In genomic region chr9:99118782-99119466, GRCh38 we compare ENCODE assay signal across 8 cellular contexts. TPM values are rescaled to one million over a fixed set of nuclear protein-coding genes. Genes with fewer than 3 reads are reported as not detected.
DNase-seq lines count a peak whose midpoint lies in the region; ATAC-seq and TF ChIP-seq lines count a peak whose summit lies in the region.

No MANE protein-coding gene starts in this region.

- ATAC-seq in GM19455 (IDR thresholded peaks at IDR 0.05; ENCODE audit: unreplicated experiment) (peak; percentile 98), HG03442 (IDR thresholded peaks at IDR 0.05; ENCODE audit: unreplicated experiment) (peak; percentile 99)

- no peaks in the 10 kb centered on the region for H3K9me3 Mint-ChIP-seq in nephron progenitor cell

- peak overlapping the region in 4 of 10 experiments; percentile 21 to 39 (median 26); a peak in 4 of 20 replicates for H3K4me3 ChIP-seq in BLaER1 treated with 17β-estradiol and CSF1 and Interleukin-3, amounts not matched to agents 10 nM and 100 nM
- no peak overlapping the region for H3K4me3 ChIP-seq in PC-9
- H3K4me3 ChIP-seq in prostate gland, result no peak overlapping the region

- peaks cover 3% of the 10 kb centered on the region for H3K27me3 Mint-ChIP-seq in nephron progenitor cell (ENCODE audit: low read depth, poor library complexity)

- no peaks in the 10 kb centered on the region for H3K9me2 ChIP-seq in PC-9 (ENCODE audit: insufficient read depth)

- H3K4me2 ChIP-seq in BLaER1 treated with 17β-estradiol and CSF1 and Interleukin-3, amounts not matched to agents 10 nM and 100 nM, result peak overlapping the region; percentile 65 to 94 (median 83)
- no peak overlapping the region for H3K4me2 ChIP-seq in PC-9

- H3K4me3 Mint-ChIP-seq in nephron progenitor cell, result no peak overlapping the region

- peak overlapping the region in 6 of 11 experiments; percentile 30 to 60 (median 42); a peak in 11 of 22 replicates for H3K9ac ChIP-seq in BLaER1 treated with 17β-estradiol and CSF1 and Interleukin-3, amounts not matched to agents 10 nM and 100 nM

- intact Hi-C loops in PC-9 (cut with micrococcal nuclease; ENCODE audit: unreplicated experiment) (no loop called here), prostate gland (cut with DNase I) (no loop called here)

- H4K20me1 ChIP-seq in BLaER1 treated with 17β-estradiol and CSF1 and Interleukin-3, amounts not matched to agents 10 nM and 100 nM, result peaks cover 55 to 100% (median 93%) of the 10 kb centered on the region in 11 experiments
- H4K20me1 ChIP-seq in PC-9 (ENCODE audit: insufficient read depth), result no peaks in the 10 kb centered on the region; the same call in 1 of the 2 replicates

- no peak overlapping the region for H2AFZ ChIP-seq in PC-9

- H3K27me3 ChIP-seq in BLaER1 treated with 17β-estradiol and CSF1 and Interleukin-3, amounts not matched to agents 10 nM and 100 nM, result no peaks in the 10 kb centered on the region
- H3K27me3 ChIP-seq in PC-9 (ENCODE audit: insufficient read depth, low read depth) (no peaks in the 10 kb centered on the region), prostate gland (replicated peaks; ENCODE audit: insufficient read depth) (no peaks in the 10 kb centered on the region)

- peak overlapping the region in 9 of 11 experiments; percentile 20 to 73 (median 61); a peak in 19 of 22 replicates for H3K27ac ChIP-seq in BLaER1 treated with 17β-estradiol and CSF1 and Interleukin-3, amounts not matched to agents 10 nM and 100 nM
- H3K27ac ChIP-seq in PC-9 (no peak overlapping the region), prostate gland (no peak overlapping the region)

- no peak for TF ChIP-seq CTCF in nephron progenitor cell (IDR thresholded peaks at IDR 0.05)
- no peak for TF ChIP-seq CTCF in PC-9 (conservative IDR thresholded peaks at IDR 0.05)
- no peak for TF ChIP-seq CTCF in prostate gland (IDR thresholded peaks at IDR 0.05)

- peaks cover 0 to 4% (median 0%) of the 10 kb centered on the region in 11 experiments; a peak in 1 of 22 replicates for H3K9me3 ChIP-seq in BLaER1 treated with 17β-estradiol and CSF1 and Interleukin-3, amounts not matched to agents 10 nM and 100 nM (replicated peaks in 1 of 11)
- H3K9me3 ChIP-seq in PC-9 (ENCODE audit: insufficient read depth, low read depth) (peaks cover 3% of the 10 kb centered on the region; the same call in 1 of the 2 replicates), prostate gland (no peaks in the 10 kb centered on the region)

- CTCF ChIA-PET in PC-9 (lab: Charles Lee), result no interaction called here

- 93% methylated on average over 7 of the region's 7 CpGs for WGBS in prostate gland

- H3K4me1 ChIP-seq in BLaER1 treated with 17β-estradiol and CSF1 and Interleukin-3, amounts not matched to agents 10 nM and 100 nM, result peaks cover 40 to 80% (median 55%) of the 10 kb centered on the region in 10 experiments
- no peaks in the 10 kb centered on the region for H3K4me1 ChIP-seq in PC-9 (replicated peaks; ENCODE audit: insufficient read depth)
- no peaks in the 10 kb centered on the region for H3K4me1 ChIP-seq in prostate gland (replicated peaks)

- H3K36me3 ChIP-seq in BLaER1 treated with 17β-estradiol and CSF1 and Interleukin-3, amounts not matched to agents 10 nM and 100 nM, result peaks cover 0 to 52% (median 7%) of the 10 kb centered on the region in 11 experiments; a peak in 8 of 22 replicates
- no peaks in the 10 kb centered on the region for H3K36me3 ChIP-seq in PC-9 (ENCODE audit: low read depth)
- H3K36me3 ChIP-seq in prostate gland, result no peaks in the 10 kb centered on the region

- peak; percentile 46 to 62 for DNase-seq in activated CD4-positive, alpha-beta T cell treated with anti-CD3 and anti-CD28 coated beads, Interleukin-2, amount 50 U/mL, for 48 hours
- no peak for DNase-seq in nephron progenitor cell
- no peak for DNase-seq in PC-9
- DNase-seq in prostate gland (ENCODE audit: low spot score), result no peak
- DNase-seq in hippocampal formation (lab: John Stamatoyannopoulos, UW), result no peak

- POLR2A ChIA-PET in PC-9 (lab: Charles Lee; ENCODE audit: unreplicated experiment), result no interaction called here

- H3K79me2 ChIP-seq in PC-9 (ENCODE audit: low read depth), result peaks cover 20% of the 10 kb centered on the region

- peaks cover 29% of the 10 kb centered on the region for H3K4me1 Mint-ChIP-seq in nephron progenitor cell

- BruUV-seq in PC-9 (replicated peaks; lab: Mats Ljungman, UMichigan), result no TSS peak

- TF ChIP-seq POLR2A in prostate gland (IDR thresholded peaks at IDR 0.05), result no peak

- H3K27ac Mint-ChIP-seq in nephron progenitor cell, result peak overlapping the region; percentile 1

- no peaks in the 10 kb centered on the region for H3F3A ChIP-seq in PC-9 (ENCODE audit: insufficient read depth, low read depth)

- H3K36me3 Mint-ChIP-seq in nephron progenitor cell (ENCODE audit: low read depth), result peaks cover 24% of the 10 kb centered on the region

RNA-seq across cellular contexts. Expression of gene TGFBR1, which starts 14.0 kb away (rescaled TPM):
- 17.1 and 18.3 TPM in 2 replicates for total RNA-seq in PC-9 (2021)
- total RNA-seq in prostate gland, result 10 to 100 TPM; 22.2 to 25.5 TPM

Comparison
In these comparisons a context has a peak if more than half of its experiments do, and no peak if none do; other contexts are left out.
1. H3K27ac ChIP-seq: peak in BLaER1 treated with 17β-estradiol and CSF1 and Interleukin-3, amounts not matched to agents 10 nM and 100 nM (9 of 11); none in PC-9 (single experiment) and prostate gland (0 of 2).
2. DNase-seq: peak in activated CD4-positive, alpha-beta T cell treated with anti-CD3 and anti-CD28 coated beads, Interleukin-2, amount 50 U/mL, for 48 hours (2 of 2); none in nephron progenitor cell (single experiment), PC-9 (0 of 2), prostate gland (single experiment) and hippocampal formation (0 of 2).